ENCODE assay signal across 5 cellular contexts in genomic region chr3:45757141-45757540, GRCh38. TPM values are rescaled to one million over a fixed set of nuclear protein-coding genes. Genes with fewer than 3 reads are reported as not detected.
"Had no signal": no experiment of that assay in that cellular context is flagged by ENCODE, and none has a peak within 500 bp of the region (broad histone marks: within the 10 kb centered on the region; RNA-seq: fewer than 3 reads in every experiment).

No MANE protein-coding gene starts in this region.

RNA-seq across cellular contexts. Expression of gene SLC6A20, which starts 39.2 kb away (rescaled TPM):
- total RNA-seq: GM23248, H4, HepG2, HFFc6, HT1080 had no signal
- polyA plus RNA-seq: GM23248, HepG2 had no signal
